ENCODE assay signal across 3 cellular contexts in genomic region chr11:70811483-70811882, GRCh38.
TF ChIP-seq lines count a peak whose summit lies in the region.

No MANE protein-coding gene starts in this region.

TF ChIP-seq in HepG2, 621 proteins besides CTCF, POLR2A, EP300 and RAD21:
- TF ChIP-seq FOXA1 (IDR thresholded peaks at IDR 0.05) (peak; percentile 5; the same call in 1 of the 2 replicates), FOXA1 (CRISPR knock-in tag; IDR thresholded peaks at IDR 0.05) (no peak), ZNF615 (CRISPR knock-in tag; IDR thresholded peaks at IDR 0.05; ENCODE audit: borderline replicate concordance) (no peak), TCF12 (IDR thresholded peaks at IDR 0.05) (no peak), TCF12 (CRISPR knock-in tag; IDR thresholded peaks at IDR 0.05) (no peak), NBN (conservative IDR thresholded peaks at IDR 0.05) (0 out of 2 replicates have a peak, but pooled peaks have one; percentile 15), ZBTB33 (CRISPR knock-in tag; IDR thresholded peaks at IDR 0.05) (no peak), FOXK2 (IDR thresholded peaks at IDR 0.05) (0 out of 2 replicates have a peak, but pooled peaks have one; percentile 24), BRD4 (CRISPR knock-in tag; IDR thresholded peaks at IDR 0.05) (no peak)

TF ChIP-seq in IMR-90, 13 proteins besides CTCF, POLR2A, EP300 and RAD21:
- TF ChIP-seq MAFK (IDR thresholded peaks at IDR 0.05; ENCODE audit: low read depth, low read length), result no peak
- no peak for TF ChIP-seq BHLHE40 (IDR thresholded peaks at IDR 0.05; ENCODE audit: low read depth, low read length)
- no peak for TF ChIP-seq ELK1 (IDR thresholded peaks at IDR 0.05; ENCODE audit: borderline replicate concordance, low read depth, low read length)

TF ChIP-seq in H1, 55 proteins besides CTCF, POLR2A, EP300 and RAD21:
- TF ChIP-seq GTF2F1 (IDR thresholded peaks at IDR 0.05; ENCODE audit: borderline replicate concordance, low read depth, low read length), result no peak
- no peak for TF ChIP-seq SIN3A (conservative IDR thresholded peaks at IDR 0.05 in 1 of 2, IDR thresholded peaks at IDR 0.05 in 1 of 2; ENCODE audit: low read depth in 1 of 2, low read length in 2 of 2)
